In genomic region chr19:7987084-7987768, GRCh38 we compare ENCODE assay signal across 15 cellular contexts. TPM values are rescaled to one million over a fixed set of nuclear protein-coding genes. Genes with fewer than 3 reads are reported as not detected.
A peak's percentile ranks its signal among the peaks of the same experiment; 100 is the strongest.
DNase-seq lines count a peak whose midpoint lies in the region; ATAC-seq, FAIRE-seq and TF ChIP-seq lines count a peak whose summit lies in the region.
"Had no signal": no experiment of that assay in that cellular context is flagged by ENCODE, and none has a peak within 500 bp of the region (broad histone marks: within the 10 kb centered on the region; RNA-seq: fewer than 3 reads in every experiment).

No MANE protein-coding gene starts in this region.

- H3K36me3 ChIP-seq in mammary epithelial cell (ENCODE audit: insufficient read depth, low read length) (peaks cover 13% of the 10 kb centered on the region), GM12878 (ENCODE audit: control insufficient read depth in 2 of 2, insufficient read depth in 2 of 2, low read length in 1 of 2) (peaks cover 48 to 58% of the 10 kb centered on the region in 2 experiments), mesenchymal stem cell (ENCODE audit: control insufficient read depth in 1 of 2, insufficient read depth in 2 of 2, low read depth in 1 of 2, low read length in 2 of 2) (peaks cover 72 to 73% of the 10 kb centered on the region in 2 experiments), upper lobe of left lung (peaks cover 11 to 94% (median 51%) of the 10 kb centered on the region in 4 donors)

- no peak for FAIRE-seq in GM12878 (lab: Jason Lieb, UNC)
- FAIRE-seq: G401.6 had no signal

- TF ChIP-seq EP300 in GM12878 (IDR thresholded peaks at IDR 0.05; ENCODE audit: borderline replicate concordance in 1 of 2, control insufficient read depth in 1 of 2, low read depth in 2 of 2, low read length in 2 of 2) (no peak), upper lobe of left lung (IDR thresholded peaks at IDR 0.05) (no peak)

- no peak overlapping the region for H2BK120ac ChIP-seq in mesenchymal stem cell (ENCODE audit: low read depth, low read length)

- H4K8ac ChIP-seq in mesenchymal stem cell (ENCODE audit: low read length), result no peak overlapping the region

- peaks cover 85% of the 10 kb centered on the region for H3K79me2 ChIP-seq in mammary epithelial cell (ENCODE audit: insufficient read depth, low read length)
- peaks cover 3% of the 10 kb centered on the region for H3K79me2 ChIP-seq in GM12878 (ENCODE audit: control insufficient read depth, insufficient read depth, low read length)

- H2AFZ ChIP-seq in mammary epithelial cell (ENCODE audit: low read depth, low read length), result no peak overlapping the region
- no peak overlapping the region for H2AFZ ChIP-seq in GM12878 (ENCODE audit: control insufficient read depth, low read depth, low read length)
- no peak overlapping the region for H2AFZ ChIP-seq in mesenchymal stem cell (ENCODE audit: low read depth, low read length)

- peak overlapping the region; percentile 48 to 54 for H3K18ac ChIP-seq in mesenchymal stem cell (ENCODE audit: low read depth in 1 of 2, low read length in 2 of 2)

- H3K79me1 ChIP-seq in mesenchymal stem cell (replicated peaks; ENCODE audit: low read length, poor library complexity, severe bottlenecking), result peaks cover 39% of the 10 kb centered on the region

- peak overlapping the region in 1 of 2 experiments; percentile 79 for H3K14ac ChIP-seq in mesenchymal stem cell (ENCODE audit: low read length in 2 of 2)

- H4K20me1 ChIP-seq in mammary epithelial cell (ENCODE audit: insufficient read depth, low read length) (no peaks in the 10 kb centered on the region), GM12878 (ENCODE audit: control insufficient read depth, insufficient read depth) (peaks cover 4% of the 10 kb centered on the region)

- DNase-seq in MCF 10A (ENCODE audit: unreplicated experiment), result no peak
- DNase-seq in mammary epithelial cell, result no peak
- no peak for DNase-seq in GM12878 (ENCODE audit: low read depth, low spot score)
- no peak for DNase-seq in mesenchymal stem cell
- DNase-seq in upper lobe of left lung, result no peak
- DNase-seq in DMS79 (lab: John Stamatoyannopoulos, UW), result no peak
- DNase-seq in foreskin melanocyte, result no peak
- DNase-seq: activated CD4-positive, CD25-positive, alpha-beta regulatory T cell treated with anti-CD3 and anti-CD28 coated beads, Interleukin-2, amount 50 U/mL, for 72 hours; NCI-H1092; NCI-H2171; testis had no signal

- no peak for TF ChIP-seq RAD21 in GM12878 (IDR thresholded peaks at IDR 0.05; ENCODE audit: insufficient read depth, low read depth, low read length)

- H2BK15ac ChIP-seq in mesenchymal stem cell (ENCODE audit: low read depth, poor library complexity, severe bottlenecking), result peak overlapping the region; percentile 76

- peak overlapping the region; percentile 40 for H4K91ac ChIP-seq in mesenchymal stem cell (ENCODE audit: low read length)

- peak overlapping the region; percentile 24 for H2AK5ac ChIP-seq in mesenchymal stem cell (ENCODE audit: low read length, severe bottlenecking)

- TF ChIP-seq POLR2A in GM12878 (IDR thresholded peaks at IDR 0.05; ENCODE audit: low read depth, low read length) (no peak), upper lobe of left lung (IDR thresholded peaks at IDR 0.05) (no peak)

- peaks cover 71% of the 10 kb centered on the region for H3K36me3 Mint-ChIP-seq in MCF 10A (ENCODE audit: insufficient read depth, unreplicated experiment)

- H3K27ac ChIP-seq in mammary epithelial cell (ENCODE audit: insufficient read depth, low read depth, low read length), result no peak overlapping the region
- no peak overlapping the region for H3K27ac ChIP-seq in GM12878 (ENCODE audit: control insufficient read depth, insufficient read depth)
- H3K27ac ChIP-seq in mesenchymal stem cell (ENCODE audit: low read length, poor library complexity, severe bottlenecking), result peak overlapping the region; percentile 45
- H3K27ac ChIP-seq in upper lobe of left lung, result peak overlapping the region; percentile 15 to 53 (median 44)
- H3K27ac ChIP-seq: testis had no signal

- CTCF ChIA-PET in MCF 10A (lab: Yijun Ruan, JAX), result interaction anchor here (0.6 to 4.6 kb wide), 5 partner anchors 14 to 594 kb away, joined by 3 to 80 read pairs (median 5); no protein-coding TSS in a partner anchor
- CTCF ChIA-PET in mammary epithelial cell (lab: Charles Lee; ENCODE audit: low non-redundant PET), result no interaction called here
- CTCF ChIA-PET in GM12878 (lab: Yijun Ruan, JAX), result interaction anchor here (1.3 kb wide), 1 partner anchor 17 kb away, joined by 5 read pairs; no protein-coding TSS in a partner anchor

- intact Hi-C loops in MCF 10A (cut with micrococcal nuclease), result loop anchor here (5.0 kb wide), 1 partner anchor 45 kb away; the partner anchor contains the start of gene TIMM44
- intact Hi-C loops in mammary epithelial cell (cut with micrococcal nuclease), result loop anchor here (5.0 kb wide), 1 partner anchor 45 kb away; the partner anchor contains the start of gene TIMM44
- intact Hi-C loops in GM12878 (cut with micrococcal nuclease; ENCODE audit: unreplicated experiment), result no loop called here

- H3K4me2 ChIP-seq in mammary epithelial cell (ENCODE audit: insufficient read depth, low read depth, low read length) (no peak overlapping the region), GM12878 (ENCODE audit: control insufficient read depth, insufficient read depth) (no peak overlapping the region), mesenchymal stem cell (ENCODE audit: low read length, poor library complexity, severe bottlenecking) (no peak overlapping the region)

- no peaks in the 10 kb centered on the region for H3K27me3 Mint-ChIP-seq in MCF 10A (ENCODE audit: insufficient read depth, unreplicated experiment)

- H3K27ac Mint-ChIP-seq in MCF 10A (ENCODE audit: low read depth, unreplicated experiment), result peak overlapping the region; percentile 95

- ATAC-seq in GM12878 (no peak), upper lobe of left lung (ENCODE audit: low FRiP score in 2 of 2) (no peak), HG03095 (IDR thresholded peaks at IDR 0.05; ENCODE audit: unreplicated experiment) (no peak)
- ATAC-seq: HCT116 had no signal

- RAD21 ChIA-PET in GM12878 (lab: Charles Lee; ENCODE audit: unreplicated experiment), result no interaction called here

- no peaks in the 10 kb centered on the region for H3K9me3 Mint-ChIP-seq in MCF 10A (ENCODE audit: unreplicated experiment)
- H3K9me3 Mint-ChIP-seq: neural crest cell had no signal

- H3K4me3 ChIP-seq in mammary epithelial cell (replicated peaks in 1 of 3; ENCODE audit: insufficient read depth in 1 of 3, low read depth in 2 of 3, low read length in 3 of 3) (no peak overlapping the region), GM12878 (no peak overlapping the region), mesenchymal stem cell (ENCODE audit: insufficient read depth in 1 of 2, low read depth in 1 of 2, low read length in 2 of 2) (no peak overlapping the region), upper lobe of left lung (no peak overlapping the region)
- H3K4me3 ChIP-seq: testis had no signal

- H2BK12ac ChIP-seq in mesenchymal stem cell (ENCODE audit: low read length in 2 of 2), result peak overlapping the region; percentile 14 to 59

- H3K9ac ChIP-seq in mammary epithelial cell (ENCODE audit: insufficient read depth, low read length) (no peak overlapping the region), GM12878 (ENCODE audit: control insufficient read depth, insufficient read depth, low read length) (no peak overlapping the region), mesenchymal stem cell (ENCODE audit: low read length) (no peak overlapping the region)

- H2BK5ac ChIP-seq in mesenchymal stem cell (ENCODE audit: low read depth, low read length, poor library complexity, severe bottlenecking), result no peak overlapping the region

- H3K23ac ChIP-seq in mesenchymal stem cell (ENCODE audit: low read length in 2 of 2), result peak overlapping the region in 1 of 2 experiments; percentile 57

- peak overlapping the region; percentile 69 for H3K4me3 Mint-ChIP-seq in MCF 10A (ENCODE audit: unreplicated experiment)
- H3K4me3 Mint-ChIP-seq: neural crest cell had no signal

- TF ChIP-seq CTCF in MCF 10A (IDR thresholded peaks at IDR 0.05; ENCODE audit: unreplicated experiment), result no peak
- no peak for TF ChIP-seq CTCF in mammary epithelial cell (conservative IDR thresholded peaks at IDR 0.05 in 1 of 2, IDR thresholded peaks at IDR 0.05 in 1 of 2; ENCODE audit: extremely low read depth in 1 of 2, insufficient read depth in 1 of 2, low read depth in 1 of 2, low read length in 2 of 2)
- no peak for TF ChIP-seq CTCF in GM12878 (IDR thresholded peaks at IDR 0.05 in 2 of 3, conservative IDR thresholded peaks at IDR 0.05 in 1 of 3; ENCODE audit: control insufficient read depth in 2 of 3, extremely low read depth in 1 of 3, insufficient read depth in 1 of 3, low read depth in 3 of 3, low read length in 3 of 3)
- TF ChIP-seq CTCF in upper lobe of left lung (IDR thresholded peaks at IDR 0.05), result no peak

- H3K4me1 ChIP-seq in mammary epithelial cell (ENCODE audit: insufficient read depth, low read length), result peaks cover 54% of the 10 kb centered on the region
- no peaks in the 10 kb centered on the region; the same call in 1 of the 2 replicates for H3K4me1 ChIP-seq in GM12878 (ENCODE audit: control insufficient read depth, insufficient read depth, low read length)
- peaks cover 37% of the 10 kb centered on the region for H3K4me1 ChIP-seq in mesenchymal stem cell (ENCODE audit: control insufficient read depth, insufficient read depth, low read depth, low read length)
- H3K4me1 ChIP-seq in upper lobe of left lung, result peaks cover 23 to 42% (median 31%) of the 10 kb centered on the region in 4 donors

- dilution Hi-C loops in mammary epithelial cell (cut with HindIII; ENCODE audit: low sequenced_read_pairs), result no loop called here

- H3K9me3 ChIP-seq in mammary epithelial cell (replicated peaks; ENCODE audit: insufficient read depth, low read length) (no peaks in the 10 kb centered on the region), GM12878 (replicated peaks; ENCODE audit: control insufficient read depth, insufficient read depth, low read length) (no peaks in the 10 kb centered on the region), mesenchymal stem cell (ENCODE audit: control insufficient read depth, low read length) (no peaks in the 10 kb centered on the region), upper lobe of left lung (no peaks in the 10 kb centered on the region)
- H3K9me3 ChIP-seq: testis had no signal

- POLR2A ChIA-PET in MCF 10A (lab: Yijun Ruan, JAX), result interaction anchor here (0.7 to 4.2 kb wide), 5 partner anchors 13 to 238 kb away, joined by 3 to 35 read pairs (median 15); partner anchors contain the start of genes ELAVL1 and TIMM44
- POLR2A ChIA-PET in GM12878 (lab: Charles Lee), result no interaction called here

- peak overlapping the region in 1 of 2 experiments; percentile 26 for H3K4ac ChIP-seq in mesenchymal stem cell (ENCODE audit: low read depth in 1 of 2, low read length in 2 of 2)

- SMC1A ChIA-PET in GM12878 (lab: Charles Lee; ENCODE audit: uncharacterized antibody, unreplicated experiment), result no interaction called here

- no peaks in the 10 kb centered on the region for H3K27me3 ChIP-seq in mammary epithelial cell (ENCODE audit: insufficient read depth, low read length)
- no peaks in the 10 kb centered on the region for H3K27me3 ChIP-seq in GM12878 (replicated peaks in 1 of 2; ENCODE audit: control insufficient read depth in 2 of 2, insufficient read depth in 2 of 2, low read length in 1 of 2)
- H3K27me3 ChIP-seq in mesenchymal stem cell (ENCODE audit: control insufficient read depth in 1 of 2, insufficient read depth in 1 of 2, low read length in 2 of 2), result no peaks in the 10 kb centered on the region
- H3K27me3 ChIP-seq in upper lobe of left lung, result no peaks in the 10 kb centered on the region
- H3K27me3 ChIP-seq: testis had no signal

- no TSS peak for BruUV-seq in MCF 10A (replicated peaks; lab: Mats Ljungman, UMichigan)
- BruUV-seq in mammary epithelial cell (replicated peaks; lab: Mats Ljungman, UMichigan), result no TSS peak
- no TSS peak for BruUV-seq in GM12878 (replicated peaks; lab: Mats Ljungman, UMichigan)

- H3K4me1 Mint-ChIP-seq in MCF 10A (ENCODE audit: insufficient read depth, unreplicated experiment), result peaks cover 50% of the 10 kb centered on the region
- H3K4me1 Mint-ChIP-seq: neural crest cell had no signal

- 68% methylated on average over 8 of the region's 19 CpGs for WGBS in mammary epithelial cell (ENCODE audit: low coverage, missing lambda C conversion rate)
- 65% methylated on average over 15 of the region's 19 CpGs for WGBS in GM12878 (ENCODE audit: insufficient coverage, insufficient replicate concordance, low lambda C conversion rate, missing lambda C conversion rate)
- WGBS in mesenchymal stem cell, result 76% methylated on average over 19 of the region's 19 CpGs
- 61 to 77% methylated on average over 7 to 13 of the region's 19 CpGs for whole genome bisulfite sequencing in upper lobe of left lung, 2 donors

- in situ Hi-C loops in mammary epithelial cell (cut with MboI; ENCODE audit: low sequenced_read_pairs in 2 of 2), result loop anchor here in 1 of 2 donors (25.0 kb wide), 1 partner anchor 275 kb away; no protein-coding TSS in a partner anchor
- in situ Hi-C loops in GM12878 (cut with MboI), result no loop called here

RNA-seq across cellular contexts. Expression of gene ELAVL1, which starts 18.2 kb away (rescaled TPM):
- 53.7 and 58.1 TPM in 2 replicates for total RNA-seq in MCF 10A (2022)
- 10 to 100 TPM; 33.3 to 88.1 TPM for total RNA-seq in mammary epithelial cell
- polyA plus RNA-seq in mammary epithelial cell, result 71.0 TPM
- polyA minus RNA-seq in mammary epithelial cell, result 110 TPM
- 21.0 TPM in 2 replicates for total RNA-seq in GM12878 (2013; cell fraction: nucleolus; rRNA removed)
- total RNA-seq in GM12878 (2014; rRNA removed), result 48.6 and 50.8 TPM in 2 replicates
- total RNA-seq in GM12878 (2014; rRNA removed; fragmentation: Illumina TruSeq; extraction: Trizol), result 62.6 and 72.5 TPM in 2 replicates
- 152 and 155 TPM in 2 replicates for total RNA-seq in GM12878 (2021)
- 28.8 TPM for polyA plus RNA-seq in GM12878 (2011; ENCODE audit: low read depth)
- 56.8 and 68.2 TPM in 2 replicates for polyA plus RNA-seq in GM12878 (2011; rRNA removed)
- 81.7 and 93.7 TPM in 2 replicates for polyA plus RNA-seq in GM12878 (2011; cell fraction: cytosol; rRNA removed)
- polyA plus RNA-seq in GM12878 (2011; cell fraction: nucleus; rRNA removed), result 45.9 and 67.9 TPM in 2 replicates
- 43.1 and 57.4 TPM in 2 replicates for polyA plus RNA-seq in GM12878 (2012)
- polyA plus RNA-seq in GM12878 (2014; fragmentation: Illumina TruSeq; extraction: Trizol), result 84.5 and 112 TPM in 2 replicates
- polyA plus RNA-seq in GM12878 (2014; fragmentation: Nextera tagmentation; extraction: Ambion mirVana), result 10 to 100 TPM in 1 of 2 experiments, 1 to 10 TPM in 1; 7.4 to 12.9 TPM
- 86.8 and 102 TPM in 2 replicates for polyA plus RNA-seq in GM12878 (2014; rRNA removed)
- polyA plus RNA-seq in GM12878 (2016; fragmentation: Nextera tagmentation; extraction: Ambion mirVana), result 100 to 1,000 TPM in 1 of 2 experiments, 10 to 100 TPM in 1; 33.4 to 138 TPM
- polyA minus RNA-seq in GM12878 (2011; rRNA and poly(A)+ RNA removed), result 55.2 and 70.5 TPM in 2 replicates
- 29.3 and 37.1 TPM in 2 replicates for polyA minus RNA-seq in GM12878 (2011; cell fraction: cytosol; rRNA and poly(A)+ RNA removed)
- 4.2 and 10.9 TPM in 2 replicates for polyA minus RNA-seq in GM12878 (2011; cell fraction: nucleus; rRNA and poly(A)+ RNA removed)
- polyA plus RNA-seq in mesenchymal stem cell (2013, experiment 1 of 2), result 48.1 TPM
- polyA plus RNA-seq in mesenchymal stem cell (2013, experiment 2 of 2), result 46.4 TPM
- 10 to 100 TPM; 21.0 to 71.1 (median 36.1) TPM for total RNA-seq in upper lobe of left lung

RNA-seq across cellular contexts. Expression of gene TIMM44, which starts 43.8 kb away (rescaled TPM):
- total RNA-seq in MCF 10A (2022), result 91.3 and 142 TPM in 2 replicates
- total RNA-seq in mammary epithelial cell, result 10 to 100 TPM; 52.7 to 94.3 TPM
- polyA plus RNA-seq in mammary epithelial cell, result 38.1 TPM
- polyA minus RNA-seq in mammary epithelial cell, result 51.2 TPM
- 71.2 and 71.4 TPM in 2 replicates for total RNA-seq in GM12878 (2013; cell fraction: nucleolus; rRNA removed)
- 52.6 and 65.7 TPM in 2 replicates for total RNA-seq in GM12878 (2014; rRNA removed)
- 43.5 and 59.1 TPM in 2 replicates for total RNA-seq in GM12878 (2014; rRNA removed; fragmentation: Illumina TruSeq; extraction: Trizol)
- 81.9 and 90.7 TPM in 2 replicates for total RNA-seq in GM12878 (2021)
- polyA plus RNA-seq in GM12878 (2011; ENCODE audit: low read depth), result 20.1 TPM
- polyA plus RNA-seq in GM12878 (2011; rRNA removed), result 36.8 and 37.3 TPM in 2 replicates
- polyA plus RNA-seq in GM12878 (2011; cell fraction: cytosol; rRNA removed), result 40.7 and 85.2 TPM in 2 replicates
- polyA plus RNA-seq in GM12878 (2011; cell fraction: nucleus; rRNA removed), result 120 and 180 TPM in 2 replicates
- 43.0 and 49.0 TPM in 2 replicates for polyA plus RNA-seq in GM12878 (2012)
- polyA plus RNA-seq in GM12878 (2014; fragmentation: Illumina TruSeq; extraction: Trizol), result 27.0 and 42.9 TPM in 2 replicates
- polyA plus RNA-seq in GM12878 (2014; fragmentation: Nextera tagmentation; extraction: Ambion mirVana), result 1 to 10 TPM; 6.6 to 10.0 TPM
- 76.3 and 94.1 TPM in 2 replicates for polyA plus RNA-seq in GM12878 (2014; rRNA removed)
- 10 to 100 TPM; 56.1 to 61.9 TPM for polyA plus RNA-seq in GM12878 (2016; fragmentation: Nextera tagmentation; extraction: Ambion mirVana)
- 23.5 and 32.5 TPM in 2 replicates for polyA minus RNA-seq in GM12878 (2011; rRNA and poly(A)+ RNA removed)
- polyA minus RNA-seq in GM12878 (2011; cell fraction: cytosol; rRNA and poly(A)+ RNA removed), result 21.6 and 26.1 TPM in 2 replicates
- 18.5 and 36.6 TPM in 2 replicates for polyA minus RNA-seq in GM12878 (2011; cell fraction: nucleus; rRNA and poly(A)+ RNA removed)
- 43.2 TPM for polyA plus RNA-seq in mesenchymal stem cell (2013, experiment 1 of 2)
- 41.3 TPM for polyA plus RNA-seq in mesenchymal stem cell (2013, experiment 2 of 2)
- total RNA-seq in upper lobe of left lung, result 10 to 100 TPM; 39.8 to 83.2 (median 52.7) TPM

Comparison
In these comparisons a context has a peak if more than half of its experiments do, and no peak if none do; other contexts are left out.
1. H3K27ac ChIP-seq: peak in mesenchymal stem cell (single experiment) and upper lobe of left lung (4 of 4); none in mammary epithelial cell (single experiment) and GM12878 (single experiment).